18 cellular contexts compared by ENCODE assay signal in genomic region chr14:96631621-96632362, GRCh38.
DNase-seq lines count a peak whose midpoint lies in the region; ATAC-seq, FAIRE-seq and TF ChIP-seq lines count a peak whose summit lies in the region.
"Had no signal": no experiment of that assay in that cellular context is flagged by ENCODE, and none has a peak within 500 bp of the region (broad histone marks: within the 10 kb centered on the region; RNA-seq: fewer than 3 reads in every experiment).

No MANE protein-coding gene starts in this region.

- no peaks in the 10 kb centered on the region for H3K4me1 Mint-ChIP-seq in neural crest cell
- H3K4me1 Mint-ChIP-seq in glutamatergic neuron (ENCODE audit: low read depth, unreplicated experiment), result peaks cover 3% of the 10 kb centered on the region

- H3K9ac ChIP-seq in SK-N-SH, result no peak overlapping the region
- no peak overlapping the region for H3K9ac ChIP-seq in HCT116 (ENCODE audit: low read length)
- no peak overlapping the region for H3K9ac ChIP-seq in K562 (ENCODE audit: insufficient read depth in 1 of 2, low read depth in 2 of 2, low read length in 2 of 2)

- TF ChIP-seq RAD21 in SK-N-SH (IDR thresholded peaks at IDR 0.05; ENCODE audit: low read length), result no peak
- no peak for TF ChIP-seq RAD21 in HCT116 (IDR thresholded peaks at IDR 0.05; ENCODE audit: low read depth)
- TF ChIP-seq RAD21 in K562 (CRISPR knock-in tag; conservative IDR thresholded peaks at IDR 0.05 in 1 of 2, IDR thresholded peaks at IDR 0.05 in 1 of 2), result no peak

- H3K79me2 ChIP-seq in SK-N-SH (ENCODE audit: insufficient read depth), result no peaks in the 10 kb centered on the region
- H3K79me2 ChIP-seq in HCT116 (ENCODE audit: insufficient read depth, low read length), result no peaks in the 10 kb centered on the region
- no peaks in the 10 kb centered on the region for H3K79me2 ChIP-seq in K562 (ENCODE audit: control insufficient read depth, insufficient read depth, low read length)

- H3F3A ChIP-seq in SK-N-SH (replicated peaks; ENCODE audit: insufficient read depth), result no peaks in the 10 kb centered on the region

- in situ Hi-C loops in K562 (cut with MboI), result no loop called here

- H3K4me1 ChIP-seq in SK-N-SH (ENCODE audit: control insufficient read depth in 1 of 2, insufficient read depth in 2 of 2, low read depth in 1 of 2, low read length in 1 of 2), result peaks cover 0 to 2% of the 10 kb centered on the region in 2 experiments; a peak in 1 of 4 replicates
- no peaks in the 10 kb centered on the region; a peak in 1 of 4 replicates for H3K4me1 ChIP-seq in HCT116 (ENCODE audit: control insufficient read depth in 1 of 2, insufficient read depth in 2 of 2, low read length in 2 of 2)
- peaks cover 0 to 6% of the 10 kb centered on the region in 2 experiments; a peak in 2 of 5 replicates for H3K4me1 ChIP-seq in K562 (replicated peaks in 1 of 2; ENCODE audit: control insufficient read depth in 2 of 2, insufficient read depth in 2 of 2, low read length in 2 of 2)
- H3K4me1 ChIP-seq: HAP-1, thyroid gland had no signal

- H3K27me3 Mint-ChIP-seq in neural crest cell (ENCODE audit: low read depth) (no peaks in the 10 kb centered on the region), glutamatergic neuron (ENCODE audit: unreplicated experiment) (peaks cover 1% of the 10 kb centered on the region)

- 55% methylated on average over 15 of the region's 17 CpGs for WGBS in SK-N-SH (ENCODE audit: low lambda C conversion rate)
- 8% methylated on average over 16 of the region's 17 CpGs for WGBS in K562 (ENCODE audit: insufficient coverage, low coverage, missing lambda C conversion rate)

- no peak for TF ChIP-seq POLR2A in HCT116 (IDR thresholded peaks at IDR 0.05; ENCODE audit: borderline replicate concordance, extremely low read depth, insufficient read depth, insufficient read length)
- no peak for TF ChIP-seq POLR2A in K562 (conservative IDR thresholded peaks at IDR 0.05)

- H3K4me2 ChIP-seq in SK-N-SH (no peak overlapping the region), HCT116 (ENCODE audit: low read length) (no peak overlapping the region), K562 (ENCODE audit: insufficient read depth, low read length) (no peak overlapping the region)

- H4K20me1 ChIP-seq in SK-N-SH (ENCODE audit: insufficient read depth), result no peaks in the 10 kb centered on the region
- no peaks in the 10 kb centered on the region for H4K20me1 ChIP-seq in HCT116 (ENCODE audit: insufficient read depth)
- no peaks in the 10 kb centered on the region for H4K20me1 ChIP-seq in K562 (replicated peaks; ENCODE audit: control insufficient read depth, insufficient read depth, low read length)

- CTCF ChIA-PET in SK-N-SH (lab: Yijun Ruan, JAX), result no interaction called here
- CTCF ChIA-PET in HCT116 (lab: Charles Lee), result no interaction called here
- CTCF ChIA-PET in K562 (lab: Yijun Ruan, JAX; ENCODE audit: low intra/inter-chr PET ratio), result no interaction called here

- RAD21 ChIA-PET in HCT116 (lab: Charles Lee; ENCODE audit: low non-redundant PET in 1 of 2, low total read pairs in 2 of 2, uncharacterized antibody in 2 of 2, unreplicated experiment in 2 of 2), result no interaction called here

- H3K9me3 Mint-ChIP-seq in neural crest cell (peaks cover 3% of the 10 kb centered on the region), glutamatergic neuron (ENCODE audit: unreplicated experiment) (no peaks in the 10 kb centered on the region)
- H3K9me3 Mint-ChIP-seq: naive thymus-derived CD8-positive, alpha-beta T cell had no signal

- no TSS peak for BruUV-seq in HCT116 (replicated peaks; lab: Mats Ljungman, UMichigan)
- no TSS peak for BruUV-seq in K562 (replicated peaks; lab: Mats Ljungman, UMichigan)

- H3K27ac ChIP-seq in SK-N-SH (ENCODE audit: low read depth in 2 of 2, low read length in 1 of 2) (no peak overlapping the region), HCT116 (ENCODE audit: low read depth, low read length) (no peak overlapping the region), K562 (ENCODE audit: extremely low read depth, low read depth, low read length) (no peak overlapping the region)
- H3K27ac ChIP-seq: thyroid gland had no signal

- H3K9me3 ChIP-seq in SK-N-SH (no peaks in the 10 kb centered on the region), HCT116 (ENCODE audit: control insufficient read depth in 1 of 2, insufficient read depth in 1 of 2, low read depth in 1 of 2, low read length in 2 of 2) (no peaks in the 10 kb centered on the region), K562 (replicated peaks; ENCODE audit: control insufficient read depth, insufficient read depth, low read depth, low read length) (no peaks in the 10 kb centered on the region)
- H3K9me3 ChIP-seq: HAP-1, thyroid gland had no signal

- H3K27ac Mint-ChIP-seq in neural crest cell (ENCODE audit: unreplicated experiment) (peak overlapping the region; percentile 36), glutamatergic neuron (ENCODE audit: unreplicated experiment) (no peak overlapping the region)
- H3K27ac Mint-ChIP-seq: naive thymus-derived CD8-positive, alpha-beta T cell had no signal

- H3K4me3 ChIP-seq in SK-N-SH (ENCODE audit: low read depth in 2 of 2, low read length in 1 of 2) (no peak overlapping the region), HCT116 (replicated peaks in 1 of 2; ENCODE audit: low read depth in 1 of 2, low read length in 2 of 2) (no peak overlapping the region), K562 (no peak overlapping the region)
- H3K4me3 ChIP-seq: HAP-1, thyroid gland had no signal

- H2AFZ ChIP-seq in SK-N-SH (ENCODE audit: low read depth) (no peak overlapping the region), HCT116 (ENCODE audit: low read depth, low read length, poor library complexity, severe bottlenecking) (no peak overlapping the region), K562 (ENCODE audit: low read depth, low read length) (no peak overlapping the region)

- no peaks in the 10 kb centered on the region for H3K27me3 ChIP-seq in SK-N-SH (ENCODE audit: insufficient read depth)
- H3K27me3 ChIP-seq in HCT116 (ENCODE audit: insufficient read depth, low read length), result peaks cover 6% of the 10 kb centered on the region; the same call in 1 of the 2 replicates
- H3K27me3 ChIP-seq in K562 (ENCODE audit: control insufficient read depth in 2 of 2, insufficient read depth in 2 of 2, low read length in 2 of 2), result peaks cover 6 to 67% of the 10 kb centered on the region in 2 experiments; a peak in 3 of 5 replicates
- H3K27me3 ChIP-seq: thyroid gland had no signal

- intact Hi-C loops in HCT116 (cut with micrococcal nuclease) (no loop called here), K562 (cut with micrococcal nuclease) (no loop called here)

- H3K36me3 Mint-ChIP-seq in neural crest cell (ENCODE audit: low read depth) (no peaks in the 10 kb centered on the region), glutamatergic neuron (ENCODE audit: unreplicated experiment) (peaks cover 5% of the 10 kb centered on the region)
- H3K36me3 Mint-ChIP-seq: naive thymus-derived CD8-positive, alpha-beta T cell had no signal

- no peaks in the 10 kb centered on the region for H3K9me1 ChIP-seq in K562 (ENCODE audit: control insufficient read depth, insufficient read depth, low read length)

- no peaks in the 10 kb centered on the region for H3K9me2 ChIP-seq in SK-N-SH
- H3K9me2 ChIP-seq in HCT116 (ENCODE audit: insufficient read depth), result no peaks in the 10 kb centered on the region

- ATAC-seq in SK-N-SH treated with all-trans-retinoic acid at 6 μM for 48 hours (no peak), HCT116 (peak; percentile 89), K562 (peak; percentile 85), GM18907 (IDR thresholded peaks at IDR 0.05; ENCODE audit: unreplicated experiment) (no peak)
- ATAC-seq: naive thymus-derived CD8-positive, alpha-beta T cell had no signal

- no peak for TF ChIP-seq CTCF in SK-N-SH (IDR thresholded peaks at IDR 0.05)
- TF ChIP-seq CTCF in HCT116 (IDR thresholded peaks at IDR 0.05 in 2 of 3, conservative IDR thresholded peaks at IDR 0.05 in 1 of 3; ENCODE audit: borderline replicate concordance in 1 of 3, insufficient read depth in 1 of 3, low read depth in 2 of 3, low read length in 2 of 3), result no peak
- no peak for TF ChIP-seq CTCF in K562 (IDR thresholded peaks at IDR 0.05 in 2 of 3, conservative IDR thresholded peaks at IDR 0.05 in 1 of 3; ENCODE audit: insufficient read depth in 2 of 3, low read depth in 1 of 3, low read length in 3 of 3)
- TF ChIP-seq CTCF in neural crest cell (conservative IDR thresholded peaks at IDR 0.05), result no peak
- no peak for TF ChIP-seq CTCF in glutamatergic neuron (IDR thresholded peaks at IDR 0.05; ENCODE audit: partially characterized antibody, unreplicated experiment)

- TF ChIP-seq EP300 in SK-N-SH (IDR thresholded peaks at IDR 0.05; ENCODE audit: borderline replicate concordance in 1 of 2, low read depth in 1 of 2, low read length in 1 of 2), result no peak
- TF ChIP-seq EP300 in K562 (IDR thresholded peaks at IDR 0.05; ENCODE audit: low read length), result no peak

- peak; percentile 29 for FAIRE-seq in K562 (lab: Jason Lieb, UNC)
- FAIRE-seq: A204.1 had no signal

- H3K36me3 ChIP-seq in SK-N-SH (replicated peaks in 1 of 2; ENCODE audit: control insufficient read depth in 1 of 2, insufficient read depth in 2 of 2, low read length in 1 of 2) (no peaks in the 10 kb centered on the region), HCT116 (ENCODE audit: control insufficient read depth in 1 of 2, insufficient read depth in 2 of 2, low read length in 2 of 2) (no peaks in the 10 kb centered on the region), K562 (ENCODE audit: control insufficient read depth, insufficient read depth, low read length) (no peaks in the 10 kb centered on the region)
- H3K36me3 ChIP-seq: HAP-1, thyroid gland had no signal

- POLR2A ChIA-PET in SK-N-SH (lab: Yijun Ruan, JAX), result no interaction called here
- POLR2A ChIA-PET in HCT116 (lab: Charles Lee), result no interaction called here
- POLR2A ChIA-PET in K562 (lab: Yijun Ruan, JAX), result interaction anchor here (0.6 to 0.7 kb wide), 3 partner anchors 22 to 285 kb away, joined by 3 read pairs; no protein-coding TSS in a partner anchor

- peak; percentile 8 for DNase-seq in SK-N-SH
- no peak for DNase-seq in HCT116 (ENCODE audit: low read depth, low spot score)
- peak; percentile 31 to 43 (median 42) for DNase-seq in K562 (ENCODE audit: extremely low read depth in 1 of 4, low spot score in 3 of 4)
- DNase-seq in neural crest cell (ENCODE audit: low read depth, low spot score), result no peak
- DNase-seq in glutamatergic neuron, result no peak
- DNase-seq in HK-2 (ENCODE audit: unreplicated experiment), result no peak
- DNase-seq: activated CD4-positive, alpha-beta T cell treated with anti-CD3 and anti-CD28 coated beads, Interleukin-2, amount 50 U/mL, for 1 hour; activated naive CD4-positive, alpha-beta T cell treated with Interleukin-2 at 50 U/mL for 16 hours; MM.1S; naive thymus-derived CD8-positive, alpha-beta T cell; retina; SHP77; stimulated activated CD8-positive, alpha-beta memory T cell treated with anti-CD3 and anti-CD28 coated beads, Interleukin-4, amount 100 ng/mL, for 48 hours; thyroid gland had no signal

- H3K4me3 Mint-ChIP-seq in neural crest cell (no peak overlapping the region), glutamatergic neuron (ENCODE audit: unreplicated experiment) (no peak overlapping the region)
- H3K4me3 Mint-ChIP-seq: naive thymus-derived CD8-positive, alpha-beta T cell had no signal

TF ChIP-seq in HCT116, 20 proteins besides CTCF, POLR2A, EP300 and RAD21 (continues in another document):
- no peak for TF ChIP-seq TCF7L2 (IDR thresholded peaks at IDR 0.05; ENCODE audit: borderline replicate concordance, extremely low read depth, insufficient read depth, insufficient read length)

TF ChIP-seq in K562, 482 proteins besides CTCF, POLR2A, EP300 and RAD21 (continues in another document):
- TF ChIP-seq RBBP5 (IDR thresholded peaks at IDR 0.05; ENCODE audit: borderline replicate concordance, insufficient read depth, low read length, poor library complexity, severe bottlenecking), result no peak

Comparison
In these comparisons a context has a peak if more than half of its experiments do, and no peak if none do; other contexts are left out.
1. DNase-seq: peak in SK-N-SH (single experiment) and K562 (4 of 4); none in HCT116 (single experiment), neural crest cell (single experiment), glutamatergic neuron (single experiment) and HK-2 (single experiment).
2. ATAC-seq: peak in HCT116 (single experiment) and K562 (single experiment); none in SK-N-SH treated with all-trans-retinoic acid at 6 μM for 48 hours (single experiment) and GM18907 (single experiment).
3. Of the 27 proteins assayed by ChIP-seq in both K562 and SK-N-SH: peak only in K562: JUND; only in SK-N-SH: none; in both: none; in neither: 26.